In the genomic region with DNA sequence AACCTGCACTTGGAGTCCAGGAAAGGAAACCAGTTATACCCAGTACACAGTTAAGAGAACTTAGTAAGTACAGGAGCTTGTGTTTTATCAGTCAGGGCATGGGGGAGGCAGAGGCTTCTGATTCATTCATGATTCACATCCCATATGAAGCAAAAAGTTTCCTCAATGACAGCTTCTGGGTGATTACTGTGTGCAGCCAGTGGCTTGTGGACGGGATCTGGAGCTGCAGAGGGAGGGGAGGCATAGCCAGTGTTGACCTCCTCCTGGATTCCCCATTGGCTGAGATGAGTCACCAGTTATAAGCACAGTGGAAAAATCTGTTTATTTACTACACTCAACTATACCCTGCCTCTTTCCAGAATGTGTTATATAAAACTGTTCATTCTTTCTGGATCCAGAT, we compare ENCODE assay signal across 10 cellular contexts. TPM values are rescaled to one million over a fixed set of nuclear protein-coding genes. Genes with fewer than 3 reads are reported as not detected.
DNase-seq lines count a peak whose midpoint lies in the region; ATAC-seq and TF ChIP-seq lines count a peak whose summit lies in the region.
"Had no signal": no experiment of that assay in that cellular context is flagged by ENCODE, and none has a peak within 500 bp of the region (broad histone marks: within the 10 kb centered on the region; RNA-seq: fewer than 3 reads in every experiment).

No MANE protein-coding gene starts in this region.

- H3K27ac ChIP-seq in GM23338 (ENCODE audit: low read depth) (no peak overlapping the region), RWPE2 (ENCODE audit: poor library complexity, severe bottlenecking) (peak overlapping the region; percentile 92), dorsolateral prefrontal cortex (no peak overlapping the region), substantia nigra (ENCODE audit: low read depth, low read length, poor library complexity, severe bottlenecking) (no peak overlapping the region)

- no peak overlapping the region for H3K27ac Mint-ChIP-seq in GM23338
- H3K27ac Mint-ChIP-seq: H9, memory B cell had no signal

- H3K27me3 ChIP-seq in GM23338 (ENCODE audit: insufficient read depth) (no peaks in the 10 kb centered on the region), RWPE2 (ENCODE audit: insufficient read depth, poor library complexity, severe bottlenecking) (no peaks in the 10 kb centered on the region), dorsolateral prefrontal cortex (no peaks in the 10 kb centered on the region)

- no peaks in the 10 kb centered on the region for H3K9me3 ChIP-seq in RWPE2 (ENCODE audit: severe bottlenecking)

- peak overlapping the region; percentile 9; the same call in 1 of the 2 replicates for H2AFZ ChIP-seq in GM23338

- intact Hi-C loops in dorsolateral prefrontal cortex (cut with DNase I): no loop called here

- H4K20me1 ChIP-seq in GM23338 (replicated peaks; ENCODE audit: insufficient read depth): no peaks in the 10 kb centered on the region

- H3K4me3 ChIP-seq in GM23338 (no peak overlapping the region), RWPE2 (ENCODE audit: severe bottlenecking) (no peak overlapping the region), epithelial cell of esophagus (ENCODE audit: low read length) (no peak overlapping the region), dorsolateral prefrontal cortex (no peak overlapping the region)

- H3K4me1 ChIP-seq in GM23338 (ENCODE audit: insufficient read depth) (no peaks in the 10 kb centered on the region), RWPE2 (ENCODE audit: insufficient read depth, poor library complexity, severe bottlenecking) (peaks cover 22% of the 10 kb centered on the region)

- no peaks in the 10 kb centered on the region for H3K36me3 Mint-ChIP-seq in GM23338 (ENCODE audit: low read depth)
- H3K36me3 Mint-ChIP-seq: memory B cell had no signal

- TF ChIP-seq CTCF in GM23338 (conservative IDR thresholded peaks at IDR 0.05; ENCODE audit: low read depth in 2 of 2) (no peak), RWPE2 (IDR thresholded peaks at IDR 0.05; ENCODE audit: poor library complexity, severe bottlenecking) (no peak), epithelial cell of esophagus (IDR thresholded peaks at IDR 0.05; ENCODE audit: insufficient read depth, low read depth, low read length, missing control alignments) (no peak), dorsolateral prefrontal cortex (IDR thresholded peaks at IDR 0.05 in 54 of 56, conservative IDR thresholded peaks at IDR 0.05 in 2 of 56; ENCODE audit: low read depth in 1 of 56, partially characterized antibody in 56 of 56) (no peak)

- ATAC-seq in GM23338 (no peak), RWPE2 (ENCODE audit: low read depth) (peak; percentile 99), HG02610 (IDR thresholded peaks at IDR 0.05; ENCODE audit: unreplicated experiment) (no peak), GM18520 (IDR thresholded peaks at IDR 0.05; ENCODE audit: unreplicated experiment) (no peak)

- H3K79me2 ChIP-seq in GM23338 (replicated peaks; ENCODE audit: insufficient read depth): no peaks in the 10 kb centered on the region

- no peaks in the 10 kb centered on the region for H3K9me3 Mint-ChIP-seq in GM23338
- H3K9me3 Mint-ChIP-seq: H9, memory B cell had no signal

- no peak overlapping the region for H3K4me2 ChIP-seq in GM23338

- H3F3A ChIP-seq in GM23338 (replicated peaks; ENCODE audit: low read depth): no peaks in the 10 kb centered on the region

- no peaks in the 10 kb centered on the region; the same call in 1 of the 2 replicates for H3K9me2 ChIP-seq in GM23338 (ENCODE audit: insufficient read depth)

- no peaks in the 10 kb centered on the region for H3K4me1 Mint-ChIP-seq in GM23338
- H3K4me1 Mint-ChIP-seq: H9, memory B cell had no signal

- peaks cover 6% of the 10 kb centered on the region for H3K27me3 Mint-ChIP-seq in GM23338 (ENCODE audit: insufficient read depth, low read depth, poor library complexity)

- H3K36me3 ChIP-seq in GM23338 (ENCODE audit: insufficient read depth) (no peaks in the 10 kb centered on the region), RWPE2 (ENCODE audit: low read depth) (no peaks in the 10 kb centered on the region)

- H3K4me3 Mint-ChIP-seq in GM23338: no peak overlapping the region
- H3K4me3 Mint-ChIP-seq: H9, memory B cell had no signal

- no peak for DNase-seq in GM23338 (ENCODE audit: low spot score)
- peak; percentile 93 for DNase-seq in RWPE2 (ENCODE audit: low spot score)
- peak; percentile 98 for DNase-seq in epithelial cell of esophagus (ENCODE audit: low read depth)
- DNase-seq in stimulated activated CD4-positive, alpha-beta T cell treated with anti-CD3 and anti-CD28 coated beads, Interleukin-1b, Interleukin-23, amount 100 ng/mL, for 24 hours (ENCODE audit: low read depth in 4 of 4, low spot score in 1 of 4): peak in 3 of 4 experiments; percentile 10 to 54 (median 29)
- no peak for DNase-seq in dorsolateral prefrontal cortex
- no peak for DNase-seq in substantia nigra (lab: John Stamatoyannopoulos, UW)
- DNase-seq: H9 had no signal

TF ChIP-seq in GM23338, 12 proteins besides CTCF, POLR2A, EP300 and RAD21 (continues in another document):
- TF ChIP-seq STAT1 (IDR thresholded peaks at IDR 0.05; ENCODE audit: unreplicated experiment): no peak
- no peak for TF ChIP-seq ZNF114 (CRISPR knock-in tag; IDR thresholded peaks at IDR 0.05)
- TF ChIP-seq JUNB (IDR thresholded peaks at IDR 0.05; ENCODE audit: unreplicated experiment): no peak
- TF ChIP-seq, protein P1, sequence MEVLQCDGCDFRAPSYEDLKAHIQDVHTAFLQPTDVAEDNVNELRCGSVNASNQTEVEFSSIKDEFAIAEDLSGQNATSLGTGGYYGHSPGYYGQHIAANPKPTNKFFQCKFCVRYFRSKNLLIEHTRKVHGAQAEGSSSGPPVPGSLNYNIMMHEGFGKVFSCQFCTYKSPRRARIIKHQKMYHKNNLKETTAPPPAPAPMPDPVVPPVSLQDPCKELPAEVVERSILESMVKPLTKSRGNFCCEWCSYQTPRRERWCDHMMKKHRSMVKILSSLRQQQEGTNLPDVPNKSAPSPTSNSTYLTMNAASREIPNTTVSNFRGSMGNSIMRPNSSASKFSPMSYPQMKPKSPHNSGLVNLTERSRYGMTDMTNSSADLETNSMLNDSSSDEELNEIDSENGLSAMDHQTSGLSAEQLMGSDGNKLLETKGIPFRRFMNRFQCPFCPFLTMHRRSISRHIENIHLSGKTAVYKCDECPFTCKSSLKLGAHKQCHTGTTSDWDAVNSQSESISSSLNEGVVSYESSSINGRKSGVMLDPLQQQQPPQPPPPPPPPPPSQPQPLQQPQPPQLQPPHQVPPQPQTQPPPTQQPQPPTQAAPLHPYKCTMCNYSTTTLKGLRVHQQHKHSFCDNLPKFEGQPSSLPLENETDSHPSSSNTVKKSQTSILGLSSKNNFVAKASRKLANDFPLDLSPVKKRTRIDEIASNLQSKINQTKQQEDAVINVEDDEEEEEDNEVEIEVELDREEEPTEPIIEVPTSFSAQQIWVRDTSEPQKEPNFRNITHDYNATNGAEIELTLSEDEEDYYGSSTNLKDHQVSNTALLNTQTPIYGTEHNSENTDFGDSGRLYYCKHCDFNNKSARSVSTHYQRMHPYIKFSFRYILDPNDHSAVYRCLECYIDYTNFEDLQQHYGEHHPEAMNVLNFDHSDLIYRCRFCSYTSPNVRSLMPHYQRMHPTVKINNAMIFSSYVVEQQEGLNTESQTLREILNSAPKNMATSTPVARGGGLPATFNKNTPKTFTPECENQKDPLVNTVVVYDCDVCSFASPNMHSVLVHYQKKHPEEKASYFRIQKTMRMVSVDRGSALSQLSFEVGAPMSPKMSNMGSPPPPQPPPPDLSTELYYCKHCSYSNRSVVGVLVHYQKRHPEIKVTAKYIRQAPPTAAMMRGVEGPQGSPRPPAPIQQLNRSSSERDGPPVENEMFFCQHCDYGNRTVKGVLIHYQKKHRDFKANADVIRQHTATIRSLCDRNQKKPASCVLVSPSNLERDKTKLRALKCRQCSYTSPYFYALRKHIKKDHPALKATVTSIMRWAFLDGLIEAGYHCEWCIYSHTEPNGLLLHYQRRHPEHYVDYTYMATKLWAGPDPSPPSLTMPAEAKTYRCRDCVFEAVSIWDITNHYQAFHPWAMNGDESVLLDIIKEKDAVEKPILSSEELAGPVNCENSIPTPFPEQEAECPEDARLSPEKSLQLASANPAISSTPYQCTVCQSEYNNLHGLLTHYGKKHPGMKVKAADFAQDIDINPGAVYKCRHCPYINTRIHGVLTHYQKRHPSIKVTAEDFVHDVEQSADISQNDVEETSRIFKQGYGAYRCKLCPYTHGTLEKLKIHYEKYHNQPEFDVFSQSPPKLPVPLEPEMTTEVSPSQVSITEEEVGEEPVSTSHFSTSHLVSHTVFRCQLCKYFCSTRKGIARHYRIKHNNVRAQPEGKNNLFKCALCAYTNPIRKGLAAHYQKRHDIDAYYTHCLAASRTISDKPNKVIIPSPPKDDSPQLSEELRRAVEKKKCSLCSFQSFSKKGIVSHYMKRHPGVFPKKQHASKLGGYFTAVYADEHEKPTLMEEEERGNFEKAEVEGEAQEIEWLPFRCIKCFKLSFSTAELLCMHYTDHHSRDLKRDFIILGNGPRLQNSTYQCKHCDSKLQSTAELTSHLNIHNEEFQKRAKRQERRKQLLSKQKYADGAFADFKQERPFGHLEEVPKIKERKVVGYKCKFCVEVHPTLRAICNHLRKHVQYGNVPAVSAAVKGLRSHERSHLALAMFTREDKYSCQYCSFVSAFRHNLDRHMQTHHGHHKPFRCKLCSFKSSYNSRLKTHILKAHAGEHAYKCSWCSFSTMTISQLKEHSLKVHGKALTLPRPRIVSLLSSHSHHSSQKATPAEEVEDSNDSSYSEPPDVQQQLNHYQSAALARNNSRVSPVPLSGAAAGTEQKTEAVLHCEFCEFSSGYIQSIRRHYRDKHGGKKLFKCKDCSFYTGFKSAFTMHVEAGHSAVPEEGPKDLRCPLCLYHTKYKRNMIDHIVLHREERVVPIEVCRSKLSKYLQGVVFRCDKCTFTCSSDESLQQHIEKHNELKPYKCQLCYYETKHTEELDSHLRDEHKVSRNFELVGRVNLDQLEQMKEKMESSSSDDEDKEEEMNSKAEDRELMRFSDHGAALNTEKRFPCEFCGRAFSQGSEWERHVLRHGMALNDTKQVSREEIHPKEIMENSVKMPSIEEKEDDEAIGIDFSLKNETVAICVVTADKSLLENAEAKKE (CRISPR knock-in tag; IDR thresholded peaks at IDR 0.05): no peak
- no peak for TF ChIP-seq EZH2phosphoT487 (IDR thresholded peaks at IDR 0.05; ENCODE audit: unreplicated experiment)
- no peak for TF ChIP-seq CREB1 (CRISPR knock-in tag; IDR thresholded peaks at IDR 0.05; ENCODE audit: low read depth)
- no peak for TF ChIP-seq POLR2AphosphoS5 (IDR thresholded peaks at IDR 0.05; ENCODE audit: low read depth)
- TF ChIP-seq EZH2 (IDR thresholded peaks at IDR 0.05; ENCODE audit: low read depth, unreplicated experiment): no peak

RNA-seq across cellular contexts. Expression of gene IL31RA, which starts 17.7 kb away (rescaled TPM):
- total RNA-seq in GM23338 (2014; rRNA removed; shearing (Covaris generic)): not detected in 2 replicates
- polyA plus RNA-seq in GM23338 (2016; fragmentation: Nextera tagmentation; extraction: Ambion mirVana): not detected in 2 replicates
- total RNA-seq in dorsolateral prefrontal cortex: under 1 TPM in 10 of 120 experiments, not detected in 110; 0.17 to 0.59 (median 0.35) TPM

Comparison
In these comparisons a context has a peak if more than half of its experiments do, and no peak if none do; other contexts are left out.
1. DNase-seq: peak in RWPE2 (single experiment), epithelial cell of esophagus (single experiment) and stimulated activated CD4-positive, alpha-beta T cell treated with anti-CD3 and anti-CD28 coated beads, Interleukin-1b, Interleukin-23, amount 100 ng/mL, for 24 hours (3 of 4); none in GM23338 (single experiment), dorsolateral prefrontal cortex (0 of 10) and substantia nigra (0 of 49).